ENCODE assay signal across 8 cellular contexts in genomic region chr7:7968544-7969305, GRCh38. TPM values are rescaled to one million over a fixed set of nuclear protein-coding genes. Genes with fewer than 3 reads are reported as not detected.
DNase-seq lines count a peak whose midpoint lies in the region; TF ChIP-seq lines count a peak whose summit lies in the region.

GLCCI1 (plus strand) TSS chr7:7968796; CDS start chr7:7969351, 555 bp downstream.

- peak within 1 kb of the TSS; percentile 89 for H3K4me3 ChIP-seq in H7 (ENCODE audit: insufficient read depth, low read depth, low read length)
- H3K4me3 ChIP-seq in fibroblast of the aortic adventitia (ENCODE audit: low read depth, low read length): peak within 1 kb of the TSS; percentile 92

- DNase-seq in ELF-1 (ENCODE audit: low read depth, low spot score) (peak; percentile 97), H7 (peak; percentile 94), M059J (ENCODE audit: low read depth) (peak; percentile 97), SHP77 (lab: John Stamatoyannopoulos, UW) (peak; percentile 99), fibroblast of the aortic adventitia (ENCODE audit: low read depth) (peak; percentile 96)
- peak; percentile 96 for DNase-seq in activated effector memory CD4-positive, alpha-beta T cell treated with Interleukin-2 at 50 U/mL for 16 hours

- no peaks in the 10 kb centered on the region for H3K36me3 ChIP-seq in H7 (replicated peaks; ENCODE audit: control insufficient read depth, insufficient read depth, low read length)

- H3K27me3 ChIP-seq in H7 (ENCODE audit: control insufficient read depth, insufficient read depth, low read length): no peaks in the 10 kb centered on the region

- no peak for TF ChIP-seq CTCF in fibroblast of the aortic adventitia (IDR thresholded peaks at IDR 0.05; ENCODE audit: insufficient read depth, low read length)
- no peak for TF ChIP-seq CTCF in nephron (IDR thresholded peaks at IDR 0.05; ENCODE audit: unreplicated experiment in 3 of 3)

- peaks cover 10% of the 10 kb centered on the region for H3K4me1 Mint-ChIP-seq in nephron
- peaks cover 29% of the 10 kb centered on the region for H3K4me1 Mint-ChIP-seq in stimulated activated naive CD8-positive, alpha-beta T cell treated with anti-CD3 and anti-CD28 coated beads, Interleukin-15, Interleukin-2, amounts not matched to agents 100 ng/mL and 50 ng/mL, for 24 hours (ENCODE audit: low read depth)

- no peaks in the 10 kb centered on the region for H3K9me3 Mint-ChIP-seq in nephron
- no peaks in the 10 kb centered on the region for H3K9me3 Mint-ChIP-seq in stimulated activated naive CD8-positive, alpha-beta T cell treated with anti-CD3 and anti-CD28 coated beads, Interleukin-15, Interleukin-2, amounts not matched to agents 100 ng/mL and 50 ng/mL, for 24 hours

- H3K27me3 Mint-ChIP-seq in nephron (ENCODE audit: low read depth): no peaks in the 10 kb centered on the region
- H3K27me3 Mint-ChIP-seq in stimulated activated naive CD8-positive, alpha-beta T cell treated with anti-CD3 and anti-CD28 coated beads, Interleukin-15, Interleukin-2, amounts not matched to agents 100 ng/mL and 50 ng/mL, for 24 hours: no peaks in the 10 kb centered on the region

- H3K4me3 Mint-ChIP-seq in nephron: peak within 1 kb of the TSS; percentile 86 to 95 (median 87)
- H3K4me3 Mint-ChIP-seq in stimulated activated naive CD8-positive, alpha-beta T cell treated with anti-CD3 and anti-CD28 coated beads, Interleukin-15, Interleukin-2, amounts not matched to agents 100 ng/mL and 50 ng/mL, for 24 hours: peak within 1 kb of the TSS; percentile 89

- H3K27ac Mint-ChIP-seq in nephron: peak within 1 kb of the TSS in 2 of 3 experiments; percentile 19 to 20
- peak within 1 kb of the TSS; percentile 89 for H3K27ac Mint-ChIP-seq in stimulated activated naive CD8-positive, alpha-beta T cell treated with anti-CD3 and anti-CD28 coated beads, Interleukin-15, Interleukin-2, amounts not matched to agents 100 ng/mL and 50 ng/mL, for 24 hours

- H3K36me3 Mint-ChIP-seq in nephron (ENCODE audit: low read depth): no peaks in the 10 kb centered on the region
- H3K36me3 Mint-ChIP-seq in stimulated activated naive CD8-positive, alpha-beta T cell treated with anti-CD3 and anti-CD28 coated beads, Interleukin-15, Interleukin-2, amounts not matched to agents 100 ng/mL and 50 ng/mL, for 24 hours (ENCODE audit: low read depth): no peaks in the 10 kb centered on the region

RNA-seq across cellular contexts. Expression of gene GLCCI1, which starts in this region (rescaled TPM):
- 8.9 and 12.5 TPM in 2 replicates for total RNA-seq in H7 (2014; rRNA removed; shearing (Covaris generic))
- 2.3 and 4.1 TPM in 2 replicates for total RNA-seq in M059J (2014; rRNA removed; shearing (Covaris generic))
- total RNA-seq in fibroblast of the aortic adventitia (ENCODE audit: low replicate concordance): 2.1 and 11.7 TPM in 2 replicates

Comparison
In these comparisons a context has a peak if more than half of its experiments do, and no peak if none do; other contexts are left out.
1. Peak in every context shown above with its lines: DNase-seq and H3K4me3 ChIP-seq.